ENCODE assay signal across 2 cellular contexts in genomic region chr16:11992594-11993524, GRCh38.
TF ChIP-seq lines count a peak whose summit lies in the region.

No MANE protein-coding gene starts in this region.

TF ChIP-seq in A549, 52 proteins besides CTCF, POLR2A, EP300 and RAD21 (continued from another document):
- no peak for TF ChIP-seq RFX5 (IDR thresholded peaks at IDR 0.05)

TF ChIP-seq in HEK293, 187 proteins besides CTCF, POLR2A, EP300 and RAD21 (continued from another document):
- no peak for TF ChIP-seq ZNF341 (tag by site-specific recombination; IDR thresholded peaks at IDR 0.05; ENCODE audit: low read depth)
- no peak for TF ChIP-seq ZNF248 (tag by site-specific recombination; IDR thresholded peaks at IDR 0.05)
- no peak for TF ChIP-seq ZNF121 (tag by site-specific recombination; IDR thresholded peaks at IDR 0.05)
- no peak for TF ChIP-seq ZNF654 (tag by site-specific recombination; IDR thresholded peaks at IDR 0.05; ENCODE audit: low read depth)
- peak; percentile 55; the same call in 1 of the 2 replicates for TF ChIP-seq ZNF394 (tag by site-specific recombination; IDR thresholded peaks at IDR 0.05; ENCODE audit: borderline replicate concordance)
- TF ChIP-seq, protein P1, sequence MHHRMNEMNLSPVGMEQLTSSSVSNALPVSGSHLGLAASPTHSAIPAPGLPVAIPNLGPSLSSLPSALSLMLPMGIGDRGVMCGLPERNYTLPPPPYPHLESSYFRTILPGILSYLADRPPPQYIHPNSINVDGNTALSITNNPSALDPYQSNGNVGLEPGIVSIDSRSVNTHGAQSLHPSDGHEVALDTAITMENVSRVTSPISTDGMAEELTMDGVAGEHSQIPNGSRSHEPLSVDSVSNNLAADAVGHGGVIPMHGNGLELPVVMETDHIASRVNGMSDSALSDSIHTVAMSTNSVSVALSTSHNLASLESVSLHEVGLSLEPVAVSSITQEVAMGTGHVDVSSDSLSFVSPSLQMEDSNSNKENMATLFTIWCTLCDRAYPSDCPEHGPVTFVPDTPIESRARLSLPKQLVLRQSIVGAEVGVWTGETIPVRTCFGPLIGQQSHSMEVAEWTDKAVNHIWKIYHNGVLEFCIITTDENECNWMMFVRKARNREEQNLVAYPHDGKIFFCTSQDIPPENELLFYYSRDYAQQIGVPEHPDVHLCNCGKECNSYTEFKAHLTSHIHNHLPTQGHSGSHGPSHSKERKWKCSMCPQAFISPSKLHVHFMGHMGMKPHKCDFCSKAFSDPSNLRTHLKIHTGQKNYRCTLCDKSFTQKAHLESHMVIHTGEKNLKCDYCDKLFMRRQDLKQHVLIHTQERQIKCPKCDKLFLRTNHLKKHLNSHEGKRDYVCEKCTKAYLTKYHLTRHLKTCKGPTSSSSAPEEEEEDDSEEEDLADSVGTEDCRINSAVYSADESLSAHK (tag by site-specific recombination; IDR thresholded peaks at IDR 0.05): no peak
- TF ChIP-seq, protein P2, sequence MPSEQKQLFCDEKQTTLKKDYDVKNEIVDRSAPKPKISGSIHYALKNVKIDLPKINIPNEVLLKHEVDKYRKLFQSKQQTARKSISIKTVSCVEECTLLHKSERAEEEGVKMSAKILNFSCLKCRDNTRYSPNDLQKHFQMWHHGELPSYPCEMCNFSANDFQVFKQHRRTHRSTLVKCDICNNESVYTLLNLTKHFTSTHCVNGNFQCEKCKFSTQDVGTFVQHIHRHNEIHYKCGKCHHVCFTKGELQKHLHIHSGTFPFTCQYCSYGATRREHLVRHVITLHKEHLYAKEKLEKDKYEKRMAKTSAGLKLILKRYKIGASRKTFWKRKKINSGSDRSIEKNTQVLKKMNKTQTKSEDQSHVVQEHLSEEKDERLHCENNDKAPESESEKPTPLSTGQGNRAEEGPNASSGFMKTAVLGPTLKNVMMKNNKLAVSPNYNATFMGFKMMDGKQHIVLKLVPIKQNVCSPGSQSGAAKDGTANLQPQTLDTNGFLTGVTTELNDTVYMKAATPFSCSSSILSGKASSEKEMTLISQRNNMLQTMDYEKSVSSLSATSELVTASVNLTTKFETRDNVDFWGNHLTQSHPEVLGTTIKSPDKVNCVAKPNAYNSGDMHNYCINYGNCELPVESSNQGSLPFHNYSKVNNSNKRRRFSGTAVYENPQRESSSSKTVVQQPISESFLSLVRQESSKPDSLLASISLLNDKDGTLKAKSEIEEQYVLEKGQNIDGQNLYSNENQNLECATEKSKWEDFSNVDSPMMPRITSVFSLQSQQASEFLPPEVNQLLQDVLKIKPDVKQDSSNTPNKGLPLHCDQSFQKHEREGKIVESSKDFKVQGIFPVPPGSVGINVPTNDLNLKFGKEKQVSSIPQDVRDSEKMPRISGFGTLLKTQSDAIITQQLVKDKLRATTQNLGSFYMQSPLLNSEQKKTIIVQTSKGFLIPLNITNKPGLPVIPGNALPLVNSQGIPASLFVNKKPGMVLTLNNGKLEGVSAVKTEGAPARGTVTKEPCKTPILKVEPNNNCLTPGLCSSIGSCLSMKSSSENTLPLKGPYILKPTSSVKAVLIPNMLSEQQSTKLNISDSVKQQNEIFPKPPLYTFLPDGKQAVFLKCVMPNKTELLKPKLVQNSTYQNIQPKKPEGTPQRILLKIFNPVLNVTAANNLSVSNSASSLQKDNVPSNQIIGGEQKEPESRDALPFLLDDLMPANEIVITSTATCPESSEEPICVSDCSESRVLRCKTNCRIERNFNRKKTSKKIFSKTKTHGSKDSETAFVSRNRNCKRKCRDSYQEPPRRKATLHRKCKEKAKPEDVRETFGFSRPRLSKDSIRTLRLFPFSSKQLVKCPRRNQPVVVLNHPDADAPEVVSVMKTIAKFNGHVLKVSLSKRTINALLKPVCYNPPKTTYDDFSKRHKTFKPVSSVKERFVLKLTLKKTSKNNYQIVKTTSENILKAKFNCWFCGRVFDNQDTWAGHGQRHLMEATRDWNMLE (tag by site-specific recombination; conservative IDR thresholded peaks at IDR 0.05; ENCODE audit: low read depth): peak; percentile 64
- TF ChIP-seq ZFP37 (tag by site-specific recombination; IDR thresholded peaks at IDR 0.05): no peak
- no peak for TF ChIP-seq ZNF560 (tag by site-specific recombination; IDR thresholded peaks at IDR 0.05; ENCODE audit: borderline replicate concordance)
- no peak for TF ChIP-seq ZNF664 (tag by site-specific recombination; IDR thresholded peaks at IDR 0.05)
- no peak for TF ChIP-seq ZNF19 (tag by site-specific recombination; IDR thresholded peaks at IDR 0.05; ENCODE audit: low read depth)
- no peak for TF ChIP-seq FEZF1 (tag by site-specific recombination; IDR thresholded peaks at IDR 0.05)
- no peak for TF ChIP-seq SP3 (tag by site-specific recombination; IDR thresholded peaks at IDR 0.05)
- TF ChIP-seq ZNF18 (tag by site-specific recombination; IDR thresholded peaks at IDR 0.05): no peak
- no peak for TF ChIP-seq REST (tag by site-specific recombination; IDR thresholded peaks at IDR 0.05)
- no peak for TF ChIP-seq ZNF280C (tag by site-specific recombination; IDR thresholded peaks at IDR 0.05)
- peak; percentile 14; the same call in 1 of the 2 replicates for TF ChIP-seq ZNF555 (tag by site-specific recombination; conservative IDR thresholded peaks at IDR 0.05)
- TF ChIP-seq GLIS2 (tag by site-specific recombination; IDR thresholded peaks at IDR 0.05): no peak
- TF ChIP-seq ZNF140 (tag by site-specific recombination; IDR thresholded peaks at IDR 0.05): no peak
- TF ChIP-seq ZNF692 (tag by site-specific recombination; IDR thresholded peaks at IDR 0.05): no peak
- no peak for TF ChIP-seq ZFP3 (tag by site-specific recombination; IDR thresholded peaks at IDR 0.05; ENCODE audit: low read depth)
- TF ChIP-seq ZNF335 (tag by site-specific recombination; conservative IDR thresholded peaks at IDR 0.05): no peak
- TF ChIP-seq ZNF645 (tag by site-specific recombination; IDR thresholded peaks at IDR 0.05): no peak
- no peak for TF ChIP-seq YY1 (tag by site-specific recombination; IDR thresholded peaks at IDR 0.05)
- peak; percentile 47 for TF ChIP-seq ZNF426 (tag by site-specific recombination; IDR thresholded peaks at IDR 0.05)
- TF ChIP-seq ZNF639 (tag by site-specific recombination; IDR thresholded peaks at IDR 0.05): no peak
- TF ChIP-seq ZNF350 (tag by site-specific recombination; IDR thresholded peaks at IDR 0.05): no peak
- no peak for TF ChIP-seq ZNF174 (tag by site-specific recombination; IDR thresholded peaks at IDR 0.05)
- TF ChIP-seq ZNF302 (tag by site-specific recombination; IDR thresholded peaks at IDR 0.05; ENCODE audit: low read depth): no peak
- peak; percentile 31; the same call in 1 of the 2 replicates for TF ChIP-seq ZNF623 (tag by site-specific recombination; IDR thresholded peaks at IDR 0.05)
- no peak for TF ChIP-seq ZNF112 (tag by site-specific recombination; IDR thresholded peaks at IDR 0.05)
